8 cellular contexts compared by ENCODE assay signal in genomic region chr15:41967506-41968206, GRCh38. TPM values are rescaled to one million over a fixed set of nuclear protein-coding genes. Genes with fewer than 3 reads are reported as not detected.
DNase-seq lines count a peak whose midpoint lies in the region; ATAC-seq and TF ChIP-seq lines count a peak whose summit lies in the region.

No MANE protein-coding gene starts in this region.

- intact Hi-C loops in esophagus squamous epithelium (cut with DNase I): no loop called here
- intact Hi-C loops in sciatic nerve (cut with DNase I): no loop called here

- H3K36me3 ChIP-seq in esophagus squamous epithelium: no peaks in the 10 kb centered on the region

- no peak for TF ChIP-seq CTCF in esophagus squamous epithelium (IDR thresholded peaks at IDR 0.05)

- peaks cover 8 to 60% (median 12%) of the 10 kb centered on the region in 3 donors for H3K4me1 ChIP-seq in esophagus squamous epithelium

- peak; percentile 92 for DNase-seq in OCI-M1 (lab: John Stamatoyannopoulos, UW)
- no peak for DNase-seq in esophagus squamous epithelium (lab: John Stamatoyannopoulos, UW)
- peak; percentile 60 for DNase-seq in sciatic nerve (ENCODE audit: low spot score)
- no peak for DNase-seq in activated CD4-positive, CD25-positive, alpha-beta regulatory T cell treated with anti-CD3 and anti-CD28 coated beads, Interleukin-2, amount 50 U/mL, for 72 hours
- DNase-seq in NCI-H1105 treated with DMSO at 0.1 percent for 48 hours (lab: John Stamatoyannopoulos, UW): no peak
- no peak for DNase-seq in activated CD4-positive, CD25-positive, alpha-beta regulatory T cell (lab: John Stamatoyannopoulos, UW)

- H3K27ac ChIP-seq in esophagus squamous epithelium: peak overlapping the region; percentile 0 to 43 (median 23)

- H3K9me3 ChIP-seq in esophagus squamous epithelium: no peaks in the 10 kb centered on the region

- no peak for TF ChIP-seq POLR2A in esophagus squamous epithelium (IDR thresholded peaks at IDR 0.05)

- H3K27me3 ChIP-seq in esophagus squamous epithelium: no peaks in the 10 kb centered on the region

- 43 to 71% methylated on average over 4 of the region's 4 CpGs for WGBS in esophagus squamous epithelium, 2 donors

- peak overlapping the region; percentile 35; the same call in 1 of the 2 replicates for H3K4me3 ChIP-seq in GM08714 (ENCODE audit: low read length)
- no peak overlapping the region for H3K4me3 ChIP-seq in esophagus squamous epithelium

- ATAC-seq in sciatic nerve (peak; percentile 19), GM19455 (IDR thresholded peaks at IDR 0.05; ENCODE audit: unreplicated experiment) (no peak)

RNA-seq across cellular contexts. Expression of gene EHD4, which starts 4.7 kb away (rescaled TPM):
- total RNA-seq in esophagus squamous epithelium (10 to 100 TPM; 25.4 to 45.3 (median 27.8) TPM), sciatic nerve (27.3 TPM)

RNA-seq across cellular contexts. Expression of gene PLA2G4E, which starts 53.2 kb away (rescaled TPM):
- total RNA-seq in esophagus squamous epithelium: 10 to 100 TPM in 1 of 4 donors, 1 to 10 TPM in 3; 1.1 to 89.5 (median 9.2) TPM
- total RNA-seq in sciatic nerve: not detected

Comparison
In these comparisons a context has a peak if more than half of its experiments do, and no peak if none do; other contexts are left out.
1. DNase-seq: peak in OCI-M1 (single experiment) and sciatic nerve (single experiment); none in esophagus squamous epithelium (single experiment), activated CD4-positive, CD25-positive, alpha-beta regulatory T cell treated with anti-CD3 and anti-CD28 coated beads, Interleukin-2, amount 50 U/mL, for 72 hours (single experiment), NCI-H1105 treated with DMSO at 0.1 percent for 48 hours (single experiment) and activated CD4-positive, CD25-positive, alpha-beta regulatory T cell (0 of 4).